Comparison of ENCODE assay signal across 17 cellular contexts in genomic region chr10:11406746-11407145, GRCh38.
DNase-seq lines count a peak whose midpoint lies in the region; ATAC-seq and TF ChIP-seq lines count a peak whose summit lies in the region.
"Had no signal": no experiment of that assay in that cellular context is flagged by ENCODE, and none has a peak within 500 bp of the region (broad histone marks: within the 10 kb centered on the region; RNA-seq: fewer than 3 reads in every experiment).

No MANE protein-coding gene starts in this region.

- H3K27me3 Mint-ChIP-seq in activated CD8-positive, alpha-beta T cell treated with anti-CD3 and anti-CD28 coated beads, Interleukin-2, amount 10 ng/mL, durations not matched to agents 7 days and 5 days (ENCODE audit: low read depth) = peaks cover 4% of the 10 kb centered on the region
- no peaks in the 10 kb centered on the region for H3K27me3 Mint-ChIP-seq in activated CD8-positive, alpha-beta T cell treated with anti-CD3 and anti-CD28 coated beads for 36 hours
- peaks cover 5% of the 10 kb centered on the region for H3K27me3 Mint-ChIP-seq in CD4-positive, CD25-positive, alpha-beta regulatory T cell
- H3K27me3 Mint-ChIP-seq in T-helper 17 cell = no peaks in the 10 kb centered on the region
- H3K27me3 Mint-ChIP-seq in immature natural killer cell (ENCODE audit: low read depth in 3 of 3) = peaks cover 0 to 4% (median 0%) of the 10 kb centered on the region in 3 donors

- intact Hi-C loops in activated CD8-positive, alpha-beta T cell treated with anti-CD3 and anti-CD28 coated beads for 36 hours (cut with micrococcal nuclease) = no loop called here

- no peaks in the 10 kb centered on the region for H3K27me3 ChIP-seq in CD4-positive, CD25-positive, alpha-beta regulatory T cell (ENCODE audit: control insufficient read depth, insufficient read depth, low read length)
- H3K27me3 ChIP-seq: BLaER1 treated with 17β-estradiol and CSF1 and Interleukin-3, amounts not matched to agents 10 nM and 100 nM had no signal

- no peak for TF ChIP-seq CTCF in activated CD8-positive, alpha-beta T cell treated with anti-CD3 and anti-CD28 coated beads for 36 hours (IDR thresholded peaks at IDR 0.05)

- H3K9me3 Mint-ChIP-seq in activated CD8-positive, alpha-beta T cell treated with anti-CD3 and anti-CD28 coated beads, Interleukin-2, amount 10 ng/mL, durations not matched to agents 7 days and 5 days (ENCODE audit: insufficient read depth) = peaks cover 20% of the 10 kb centered on the region
- H3K9me3 Mint-ChIP-seq in activated CD8-positive, alpha-beta T cell treated with anti-CD3 and anti-CD28 coated beads for 36 hours = peaks cover 14% of the 10 kb centered on the region
- H3K9me3 Mint-ChIP-seq in CD4-positive, CD25-positive, alpha-beta regulatory T cell = peaks cover 0 to 8% (median 3%) of the 10 kb centered on the region in 7 donors
- no peaks in the 10 kb centered on the region for H3K9me3 Mint-ChIP-seq in immature natural killer cell

- H3K4me3 Mint-ChIP-seq in activated CD8-positive, alpha-beta T cell treated with anti-CD3 and anti-CD28 coated beads, Interleukin-2, amount 10 ng/mL, durations not matched to agents 7 days and 5 days = no peak overlapping the region
- no peak overlapping the region for H3K4me3 Mint-ChIP-seq in activated CD8-positive, alpha-beta T cell treated with anti-CD3 and anti-CD28 coated beads for 36 hours
- H3K4me3 Mint-ChIP-seq in CD4-positive, CD25-positive, alpha-beta regulatory T cell = no peak overlapping the region
- H3K4me3 Mint-ChIP-seq in T-helper 17 cell (peak overlapping the region; percentile 16), immature natural killer cell (peak overlapping the region in 1 of 5 donors; percentile 25)
- H3K4me3 Mint-ChIP-seq: CD8-positive, alpha-beta T cell; GM23338 had no signal

- DNase-seq in activated CD8-positive, alpha-beta T cell treated with anti-CD3 and anti-CD28 coated beads, Interleukin-2, amount 10 ng/mL, durations not matched to agents 7 days and 5 days = no peak
- DNase-seq in activated CD8-positive, alpha-beta T cell treated with anti-CD3 and anti-CD28 coated beads for 36 hours = no peak
- no peak for DNase-seq in CD4-positive, CD25-positive, alpha-beta regulatory T cell
- DNase-seq in T-helper 17 cell (no peak), immature natural killer cell (no peak), glomerular visceral epithelial cell (ENCODE audit: extremely low spot score) (no peak)
- DNase-seq in activated CD4-positive, alpha-beta T cell treated with anti-CD3 and anti-CD28 coated beads, Interleukin-2, amount 50 U/mL, for 4 hours = no peak
- DNase-seq: CD8-positive, alpha-beta T cell; DND-41; GDM1; H7 had no signal

- CTCF ChIA-PET in activated CD8-positive, alpha-beta T cell treated with anti-CD3 and anti-CD28 coated beads, Interleukin-2, amount 10 ng/mL, durations not matched to agents 7 days and 5 days (lab: Charles Lee) = interaction anchor here (0.8 kb wide), 1 partner anchor 8 kb away, joined by 3 read pairs; no protein-coding TSS in a partner anchor
- CTCF ChIA-PET in activated CD8-positive, alpha-beta T cell treated with anti-CD3 and anti-CD28 coated beads for 36 hours (lab: Charles Lee) = interaction anchor here (0.9 kb wide), 1 partner anchor 34 kb away, joined by 3 read pairs; no protein-coding TSS in a partner anchor

- H3K36me3 ChIP-seq in CD4-positive, CD25-positive, alpha-beta regulatory T cell (ENCODE audit: control insufficient read depth, insufficient read depth, low read length) = no peaks in the 10 kb centered on the region
- H3K36me3 ChIP-seq: BLaER1 treated with 17β-estradiol and CSF1 and Interleukin-3, amounts not matched to agents 10 nM and 100 nM had no signal

- no peak overlapping the region for H3K27ac ChIP-seq in CD4-positive, CD25-positive, alpha-beta regulatory T cell (ENCODE audit: insufficient read depth, low read length, poor library complexity, severe bottlenecking)
- H3K27ac ChIP-seq: 22Rv1 had no signal

- no peak for ATAC-seq in activated CD8-positive, alpha-beta T cell treated with anti-CD3 and anti-CD28 coated beads, Interleukin-2, amount 10 ng/mL, durations not matched to agents 7 days and 5 days
- ATAC-seq in activated CD8-positive, alpha-beta T cell treated with anti-CD3 and anti-CD28 coated beads for 36 hours = no peak
- ATAC-seq in CD4-positive, CD25-positive, alpha-beta regulatory T cell (ENCODE audit: low read depth in 2 of 2) = no peak
- no peak for ATAC-seq in T-helper 17 cell
- ATAC-seq in HG03460 (IDR thresholded peaks at IDR 0.05; ENCODE audit: unreplicated experiment) = no peak
- ATAC-seq: CD8-positive, alpha-beta T cell; GM23338; HepG2 had no signal

- peaks cover 39% of the 10 kb centered on the region for H3K4me1 Mint-ChIP-seq in activated CD8-positive, alpha-beta T cell treated with anti-CD3 and anti-CD28 coated beads, Interleukin-2, amount 10 ng/mL, durations not matched to agents 7 days and 5 days (ENCODE audit: low read depth)
- H3K4me1 Mint-ChIP-seq in activated CD8-positive, alpha-beta T cell treated with anti-CD3 and anti-CD28 coated beads for 36 hours (ENCODE audit: low read depth) = peaks cover 37% of the 10 kb centered on the region
- H3K4me1 Mint-ChIP-seq in CD4-positive, CD25-positive, alpha-beta regulatory T cell = peaks cover 12 to 61% (median 28%) of the 10 kb centered on the region in 4 donors
- H3K4me1 Mint-ChIP-seq in T-helper 17 cell (peaks cover 30% of the 10 kb centered on the region), immature natural killer cell (peaks cover 54 to 56% of the 10 kb centered on the region in 2 donors)

- H3K36me3 Mint-ChIP-seq in activated CD8-positive, alpha-beta T cell treated with anti-CD3 and anti-CD28 coated beads, Interleukin-2, amount 10 ng/mL, durations not matched to agents 7 days and 5 days (ENCODE audit: low read depth) = peaks cover 24% of the 10 kb centered on the region
- peaks cover 7% of the 10 kb centered on the region for H3K36me3 Mint-ChIP-seq in activated CD8-positive, alpha-beta T cell treated with anti-CD3 and anti-CD28 coated beads for 36 hours (ENCODE audit: low read depth)
- H3K36me3 Mint-ChIP-seq in CD4-positive, CD25-positive, alpha-beta regulatory T cell = peaks cover 4% of the 10 kb centered on the region
- no peaks in the 10 kb centered on the region for H3K36me3 Mint-ChIP-seq in T-helper 17 cell (ENCODE audit: low read depth)
- H3K36me3 Mint-ChIP-seq in immature natural killer cell = peaks cover 0 to 3% (median 0%) of the 10 kb centered on the region in 3 donors
- H3K36me3 Mint-ChIP-seq: CD8-positive, alpha-beta T cell had no signal

- no peak overlapping the region for H3K4me3 ChIP-seq in CD4-positive, CD25-positive, alpha-beta regulatory T cell (ENCODE audit: low read depth, low read length)
- H3K4me3 ChIP-seq: BLaER1 treated with 17β-estradiol and CSF1 and Interleukin-3, amounts not matched to agents 10 nM and 100 nM; GM23338 had no signal

- no peaks in the 10 kb centered on the region for H3K9me3 ChIP-seq in CD4-positive, CD25-positive, alpha-beta regulatory T cell (ENCODE audit: control insufficient read depth in 2 of 2, low read length in 2 of 2)
- H3K9me3 ChIP-seq in T-helper 17 cell (ENCODE audit: control insufficient read depth, low read length, poor library complexity, severe bottlenecking) = no peaks in the 10 kb centered on the region
- H3K9me3 ChIP-seq: Caco-2 had no signal

- H3K4me1 ChIP-seq in CD4-positive, CD25-positive, alpha-beta regulatory T cell (ENCODE audit: control insufficient read depth, insufficient read depth, low read length, poor library complexity, severe bottlenecking) = peaks cover 36% of the 10 kb centered on the region
- H3K4me1 ChIP-seq: Caco-2 had no signal

- POLR2A ChIA-PET in activated CD8-positive, alpha-beta T cell treated with anti-CD3 and anti-CD28 coated beads, Interleukin-2, amount 10 ng/mL, durations not matched to agents 7 days and 5 days (lab: Charles Lee) = no interaction called here
- POLR2A ChIA-PET in activated CD8-positive, alpha-beta T cell treated with anti-CD3 and anti-CD28 coated beads for 36 hours (lab: Charles Lee) = no interaction called here

- H3K27ac Mint-ChIP-seq in activated CD8-positive, alpha-beta T cell treated with anti-CD3 and anti-CD28 coated beads, Interleukin-2, amount 10 ng/mL, durations not matched to agents 7 days and 5 days = peak overlapping the region; percentile 12
- no peak overlapping the region for H3K27ac Mint-ChIP-seq in activated CD8-positive, alpha-beta T cell treated with anti-CD3 and anti-CD28 coated beads for 36 hours
- H3K27ac Mint-ChIP-seq in CD4-positive, CD25-positive, alpha-beta regulatory T cell = peak overlapping the region; percentile 43 to 60 (median 53)
- H3K27ac Mint-ChIP-seq in T-helper 17 cell (peak overlapping the region; percentile 88), immature natural killer cell (peak overlapping the region in 5 of 6 donors; percentile 5 to 61 (median 17))
- H3K27ac Mint-ChIP-seq: GM23338 had no signal
